ENCODE assay signal across 2 cellular contexts in the genomic region with DNA sequence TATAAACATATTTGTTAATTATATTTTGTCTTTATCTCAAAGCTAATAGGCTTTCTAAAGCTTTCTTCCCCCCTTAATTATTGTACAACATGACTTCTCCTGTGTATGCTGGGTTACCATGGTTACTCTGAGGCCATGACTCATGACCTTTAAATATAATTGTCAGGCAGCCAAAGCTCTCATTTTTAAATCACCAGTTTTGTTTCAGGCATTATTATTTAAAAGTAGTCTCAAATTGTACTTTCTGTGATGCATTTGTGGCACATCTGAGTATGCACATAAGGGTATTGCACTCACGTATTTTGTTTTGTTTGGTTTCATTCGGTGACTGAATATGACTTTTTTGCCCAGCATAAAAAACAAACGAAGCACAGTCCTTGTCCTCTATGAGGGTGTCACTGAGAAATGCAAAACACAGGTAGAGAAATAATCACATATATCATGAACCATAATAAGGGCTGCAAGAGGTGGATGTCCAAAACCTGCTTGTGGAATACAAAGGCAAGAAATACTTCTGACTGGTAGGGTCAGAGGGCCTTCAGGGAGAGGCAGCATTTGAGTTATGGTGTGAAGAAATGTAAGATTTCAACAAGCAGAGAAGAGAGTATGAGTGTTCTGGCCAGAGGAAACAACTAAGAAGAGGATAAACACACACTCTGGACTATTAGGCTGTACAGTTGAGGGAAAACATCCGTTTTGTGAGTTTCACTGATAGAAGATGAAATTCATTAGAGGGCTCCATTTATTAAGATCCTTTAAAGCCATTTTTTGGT.
TF ChIP-seq lines count a peak whose summit lies in the region.

No MANE protein-coding gene starts in this region.

TF ChIP-seq in HepG2, 621 proteins besides CTCF, POLR2A, EP300 and RAD21:
- TF ChIP-seq EHMT2 (IDR thresholded peaks at IDR 0.05; ENCODE audit: borderline replicate concordance, low read depth, low read length) (no peak), RFX3 (CRISPR knock-in tag; IDR thresholded peaks at IDR 0.05) (peak; percentile 41; the same call in 1 of the 2 replicates), CEBPB (IDR thresholded peaks at IDR 0.05; ENCODE audit: borderline replicate concordance, low read depth, low read length) (no peak)

TF ChIP-seq in SK-N-SH treated with all-trans-retinoic acid at 6 μM for 48 hours, 23 proteins besides CTCF, POLR2A, EP300 and RAD21:
- TF ChIP-seq ISL1 (CRISPR knock-in tag; IDR thresholded peaks at IDR 0.05) (no peak), ZC3H10 (CRISPR knock-in tag; IDR thresholded peaks at IDR 0.05) (no peak), ESRRG (CRISPR knock-in tag; IDR thresholded peaks at IDR 0.05) (no peak), ZNF565 (CRISPR knock-in tag; conservative IDR thresholded peaks at IDR 0.05; ENCODE audit: low read depth) (no peak), ARNTL (CRISPR knock-in tag; IDR thresholded peaks at IDR 0.05; ENCODE audit: borderline replicate concordance, low read depth) (no peak), RARB (CRISPR knock-in tag; IDR thresholded peaks at IDR 0.05) (no peak)
- TF ChIP-seq, protein P1, sequence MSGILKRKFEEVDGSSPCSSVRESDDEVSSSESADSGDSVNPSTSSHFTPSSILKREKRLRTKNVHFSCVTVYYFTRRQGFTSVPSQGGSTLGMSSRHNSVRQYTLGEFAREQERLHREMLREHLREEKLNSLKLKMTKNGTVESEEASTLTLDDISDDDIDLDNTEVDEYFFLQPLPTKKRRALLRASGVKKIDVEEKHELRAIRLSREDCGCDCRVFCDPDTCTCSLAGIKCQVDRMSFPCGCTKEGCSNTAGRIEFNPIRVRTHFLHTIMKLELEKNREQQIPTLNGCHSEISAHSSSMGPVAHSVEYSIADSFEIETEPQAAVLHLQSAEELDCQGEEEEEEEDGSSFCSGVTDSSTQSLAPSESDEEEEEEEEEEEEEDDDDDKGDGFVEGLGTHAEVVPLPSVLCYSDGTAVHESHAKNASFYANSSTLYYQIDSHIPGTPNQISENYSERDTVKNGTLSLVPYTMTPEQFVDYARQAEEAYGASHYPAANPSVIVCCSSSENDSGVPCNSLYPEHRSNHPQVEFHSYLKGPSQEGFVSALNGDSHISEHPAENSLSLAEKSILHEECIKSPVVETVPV (CRISPR knock-in tag; IDR thresholded peaks at IDR 0.05) = no peak
